ENCODE assay signal across 10 cellular contexts in the genomic region with DNA sequence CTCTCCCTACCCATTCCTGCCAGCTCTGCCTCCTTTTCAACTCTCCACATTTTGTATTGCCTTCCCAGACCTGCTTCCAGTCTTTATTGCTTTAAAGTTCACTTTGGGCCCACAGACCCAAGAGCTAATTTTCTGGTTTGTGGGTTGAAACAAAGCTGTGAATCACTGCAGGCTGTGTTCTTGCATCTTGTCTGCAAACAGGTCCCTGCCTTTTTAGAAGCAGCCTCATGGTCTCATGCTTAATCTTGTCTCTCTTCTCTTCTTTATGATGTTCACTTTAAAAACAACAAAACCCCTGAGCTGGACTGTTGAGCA. TPM values are rescaled to one million over a fixed set of nuclear protein-coding genes. Genes with fewer than 3 reads are reported as not detected.
DNase-seq lines count a peak whose midpoint lies in the region; ATAC-seq, FAIRE-seq and TF ChIP-seq lines count a peak whose summit lies in the region.
"Had no signal": no experiment of that assay in that cellular context is flagged by ENCODE, and none has a peak within 500 bp of the region (broad histone marks: within the 10 kb centered on the region; RNA-seq: fewer than 3 reads in every experiment).

No MANE protein-coding gene starts in this region.

- no peaks in the 10 kb centered on the region for H3K9me3 Mint-ChIP-seq in naive B cell

- no peaks in the 10 kb centered on the region for H3K27me3 Mint-ChIP-seq in naive B cell

- intact Hi-C loops in heart right ventricle (cut with DNase I): loop anchor here in 2 of 10 donors (5.0 kb wide), 1 partner anchor 37 kb away; no protein-coding TSS in a partner anchor
- intact Hi-C loops in cardiac septum (cut with DNase I): no loop called here
- intact Hi-C loops in K562 (cut with micrococcal nuclease): no loop called here

- peak overlapping the region in 5 of 10 donors; percentile 99 to 100 (median 100) for H3K27ac ChIP-seq in heart right ventricle
- no peak overlapping the region for H3K27ac ChIP-seq in K562 (ENCODE audit: extremely low read depth, low read depth, low read length)
- peak overlapping the region in 3 of 4 donors; percentile 99 to 100 (median 99) for H3K27ac ChIP-seq in upper lobe of left lung

- H3K9me3 ChIP-seq in heart right ventricle (no peaks in the 10 kb centered on the region), K562 (replicated peaks; ENCODE audit: control insufficient read depth, insufficient read depth, low read depth, low read length) (no peaks in the 10 kb centered on the region), upper lobe of left lung (no peaks in the 10 kb centered on the region)

- no peak for ATAC-seq in heart right ventricle
- ATAC-seq in K562: no peak
- ATAC-seq in naive B cell (ENCODE audit: low read depth in 2 of 2): no peak
- ATAC-seq in upper lobe of left lung (ENCODE audit: low FRiP score in 2 of 2): no peak
- ATAC-seq in HG03432 (IDR thresholded peaks at IDR 0.05; ENCODE audit: unreplicated experiment): no peak
- no peak for ATAC-seq in GM18517 (IDR thresholded peaks at IDR 0.05; ENCODE audit: unreplicated experiment)

- TF ChIP-seq POLR2A in K562 (conservative IDR thresholded peaks at IDR 0.05) (no peak; the same call in none of the 2 replicates), upper lobe of left lung (IDR thresholded peaks at IDR 0.05) (no peak)

- peaks cover 26% of the 10 kb centered on the region; the same call in 2 of the 3 replicates for H3K79me2 ChIP-seq in K562 (ENCODE audit: control insufficient read depth, insufficient read depth, low read length)

- H3K4me1 Mint-ChIP-seq in naive B cell: peaks cover 65 to 79% (median 76%) of the 10 kb centered on the region in 3 donors

- peaks cover 32% of the 10 kb centered on the region for H4K20me1 ChIP-seq in K562 (replicated peaks; ENCODE audit: control insufficient read depth, insufficient read depth, low read length)

- in situ Hi-C loops in K562 (cut with MboI): no loop called here

- no peak for TF ChIP-seq CTCF in heart right ventricle (IDR thresholded peaks at IDR 0.05)
- no peak for TF ChIP-seq CTCF in K562 (IDR thresholded peaks at IDR 0.05 in 2 of 3, conservative IDR thresholded peaks at IDR 0.05 in 1 of 3; ENCODE audit: insufficient read depth in 2 of 3, low read depth in 1 of 3, low read length in 3 of 3)
- TF ChIP-seq CTCF in upper lobe of left lung (IDR thresholded peaks at IDR 0.05): no peak

- DNase-seq in heart right ventricle (no peak), cardiac septum (ENCODE audit: low spot score) (no peak), K562 (ENCODE audit: extremely low read depth in 1 of 4, low spot score in 3 of 4) (no peak), naive B cell (no peak), upper lobe of left lung (no peak), NCI-H1092 (lab: John Stamatoyannopoulos, UW) (no peak)
- DNase-seq: activated gamma-delta T cell treated with Interleukin-2 at 50 U/mL for 16 hours, head of caudate nucleus had no signal

- no peak overlapping the region for H2AFZ ChIP-seq in K562 (ENCODE audit: low read depth, low read length)

- H3K4me2 ChIP-seq in K562 (ENCODE audit: insufficient read depth, low read length): 0 out of 2 replicates have a peak overlapping the region, but pooled peaks have one; percentile 28

- no peak overlapping the region for H3K9ac ChIP-seq in K562 (ENCODE audit: insufficient read depth in 1 of 2, low read depth in 2 of 2, low read length in 2 of 2)

- peak overlapping the region in 5 of 6 donors; percentile 28 to 100 (median 99) for H3K27ac Mint-ChIP-seq in naive B cell

- TF ChIP-seq RAD21 in K562 (CRISPR knock-in tag; conservative IDR thresholded peaks at IDR 0.05 in 1 of 2, IDR thresholded peaks at IDR 0.05 in 1 of 2): no peak

- TF ChIP-seq EP300 in K562 (IDR thresholded peaks at IDR 0.05; ENCODE audit: low read length): no peak
- TF ChIP-seq EP300 in upper lobe of left lung (IDR thresholded peaks at IDR 0.05): no peak

- peaks cover 0 to 46% (median 27%) of the 10 kb centered on the region in 9 donors for H3K36me3 ChIP-seq in heart right ventricle
- H3K36me3 ChIP-seq in K562 (ENCODE audit: control insufficient read depth, insufficient read depth, low read length): peaks cover 11% of the 10 kb centered on the region
- peaks cover 13 to 40% (median 19%) of the 10 kb centered on the region in 4 donors for H3K36me3 ChIP-seq in upper lobe of left lung

- no TSS peak for BruUV-seq in K562 (replicated peaks; lab: Mats Ljungman, UMichigan)

- no peaks in the 10 kb centered on the region for H3K27me3 ChIP-seq in heart right ventricle
- H3K27me3 ChIP-seq in K562 (ENCODE audit: control insufficient read depth in 2 of 2, insufficient read depth in 2 of 2, low read length in 2 of 2): no peaks in the 10 kb centered on the region
- no peaks in the 10 kb centered on the region for H3K27me3 ChIP-seq in upper lobe of left lung

- CTCF ChIA-PET in K562 (lab: Yijun Ruan, JAX; ENCODE audit: low intra/inter-chr PET ratio): no interaction called here

- POLR2A ChIA-PET in K562 (lab: Yijun Ruan, JAX): interaction anchor here (0.6 to 9.3 kb wide), 12 partner anchors 8 to 188 kb away, joined by 3 to 117 read pairs (median 5); no protein-coding TSS in a partner anchor

- H3K4me3 Mint-ChIP-seq in naive B cell: peak overlapping the region; percentile 95 to 100 (median 98)

- no peak for FAIRE-seq in K562 (lab: Jason Lieb, UNC)

- H3K4me3 ChIP-seq in heart right ventricle: peak overlapping the region; percentile 73 to 100 (median 96)
- H3K4me3 ChIP-seq in K562: no peak overlapping the region
- peak overlapping the region in 3 of 4 donors; percentile 61 to 91 (median 72) for H3K4me3 ChIP-seq in upper lobe of left lung

- H3K9me1 ChIP-seq in K562 (ENCODE audit: control insufficient read depth, insufficient read depth, low read length): no peaks in the 10 kb centered on the region

- H3K36me3 Mint-ChIP-seq in naive B cell: peaks cover 37 to 52% of the 10 kb centered on the region in 2 donors

- peaks cover 10 to 51% (median 45%) of the 10 kb centered on the region in 9 donors for H3K4me1 ChIP-seq in heart right ventricle
- peaks cover 48 to 56% of the 10 kb centered on the region in 2 experiments for H3K4me1 ChIP-seq in K562 (replicated peaks in 1 of 2; ENCODE audit: control insufficient read depth in 2 of 2, insufficient read depth in 2 of 2, low read length in 2 of 2)
- H3K4me1 ChIP-seq in upper lobe of left lung: peaks cover 37 to 53% (median 44%) of the 10 kb centered on the region in 4 donors

TF ChIP-seq in K562, 482 proteins besides CTCF, POLR2A, EP300 and RAD21 (continues in another document):
- TF ChIP-seq YY1 (IDR thresholded peaks at IDR 0.05; ENCODE audit: borderline replicate concordance in 1 of 3, control insufficient read depth in 1 of 3, extremely low read depth in 1 of 3, insufficient read depth in 3 of 3, insufficient read length in 1 of 3, insufficient replicate concordance in 2 of 3, low read depth in 1 of 3, low read length in 2 of 3): no peak

RNA-seq across cellular contexts. Expression of a gene that starts 3.8 kb away (rescaled TPM):
- total RNA-seq in heart right ventricle: 100 to 1,000 TPM in 3 of 10 donors, 10 to 100 TPM in 7; 26.4 to 349 (median 58.9) TPM
- 10 to 100 TPM; 28.3 to 49.6 TPM for polyA plus RNA-seq in heart right ventricle
- total RNA-seq in cardiac septum: 54.2 TPM
- 20.8 and 48.4 TPM in 2 replicates for total RNA-seq in K562 (2011; cell fraction: chromatin; rRNA removed; ENCODE audit: low replicate concordance)
- total RNA-seq in K562 (2011; cell fraction: nucleolus; rRNA removed): 32.6 and 48.7 TPM in 2 replicates
- 41.1 and 65.7 TPM in 2 replicates for total RNA-seq in K562 (2011; cell fraction: nucleoplasm; rRNA removed)
- 8.7 and 11.3 TPM in 2 replicates for total RNA-seq in K562 (2014; rRNA removed)
- total RNA-seq in K562 (2014; rRNA removed; fragmentation: Illumina TruSeq; extraction: Trizol): 5.8 and 7.2 TPM in 2 replicates
- 2.6 and 2.9 TPM in 2 replicates for total RNA-seq in K562 (2015; rRNA removed; fragmentation: Illumina TruSeq; extraction: Trizol)
- 9.6 and 11.5 TPM in 2 replicates for total RNA-seq in K562 (2021)
- 29.7 and 41.9 TPM in 2 replicates for polyA plus RNA-seq in K562 (2011; rRNA removed)
- polyA plus RNA-seq in K562 (2011; cell fraction: cytosol; rRNA removed): 33.8 and 79.9 TPM in 2 replicates
- polyA plus RNA-seq in K562 (2011; cell fraction: nucleus; rRNA removed): 25.8 and 51.6 TPM in 2 replicates
- 6.2 and 11.0 TPM in 2 replicates for polyA plus RNA-seq in K562 (2012)
- 9.4 and 12.2 TPM in 2 replicates for polyA plus RNA-seq in K562 (2014; fragmentation: Illumina TruSeq; extraction: Trizol)
- polyA plus RNA-seq in K562 (2014; fragmentation: Nextera tagmentation; extraction: Ambion mirVana): 1 to 10 TPM; 2.3 to 3.8 TPM
- 10.1 and 12.7 TPM in 2 replicates for polyA plus RNA-seq in K562 (2014; rRNA removed)
- polyA minus RNA-seq in K562 (2011; rRNA and poly(A)+ RNA removed): 18.7 and 24.3 TPM in 2 replicates
- polyA minus RNA-seq in K562 (2011; cell fraction: cytosol; rRNA and poly(A)+ RNA removed): 12.4 and 25.9 TPM in 2 replicates
- polyA minus RNA-seq in K562 (2011; cell fraction: nucleus; rRNA and poly(A)+ RNA removed): 23.1 and 23.3 TPM in 2 replicates
- polyA plus RNA-seq in naive B cell (ENCODE audit: low read depth in 6 of 6): 100 to 1,000 TPM; 315 to 687 (median 417) TPM
- 100 to 1,000 TPM in 3 of 6 donors, 10 to 100 TPM in 3; 59.1 to 178 (median 104) TPM for total RNA-seq in upper lobe of left lung

RNA-seq across cellular contexts. Expression of a gene that starts 41.9 kb away (rescaled TPM):
- 10 to 100 TPM in 5 of 10 donors, 1 to 10 TPM in 5; 7.0 to 20.5 (median 10.7) TPM for total RNA-seq in heart right ventricle
- polyA plus RNA-seq in heart right ventricle: 10 to 100 TPM in 1 of 2 donors, 1 to 10 TPM in 1; 4.5 to 11.2 TPM
- 66.0 TPM for total RNA-seq in cardiac septum
- total RNA-seq in K562 (2011; cell fraction: chromatin; rRNA removed; ENCODE audit: low replicate concordance): not detected in 2 replicates
- not detected in 2 replicates for total RNA-seq in K562 (2011; cell fraction: nucleolus; rRNA removed)
- not detected in 2 replicates for total RNA-seq in K562 (2011; cell fraction: nucleoplasm; rRNA removed)
- total RNA-seq in K562 (2014; rRNA removed): not detected in 2 replicates
- total RNA-seq in K562 (2014; rRNA removed; fragmentation: Illumina TruSeq; extraction: Trizol): not detected in 2 replicates
- not detected in 2 replicates for total RNA-seq in K562 (2015; rRNA removed; fragmentation: Illumina TruSeq; extraction: Trizol)
- 0.13 and 0.20 TPM in 2 replicates for total RNA-seq in K562 (2021)
- 0.03 TPM in 1 of 2 replicates, not detected in the other for polyA plus RNA-seq in K562 (2011; rRNA removed)
- 0.01 and 0.04 TPM in 2 replicates for polyA plus RNA-seq in K562 (2011; cell fraction: cytosol; rRNA removed)
- not detected in 2 replicates for polyA plus RNA-seq in K562 (2011; cell fraction: nucleus; rRNA removed)
- polyA plus RNA-seq in K562 (2012): 0.30 TPM in 1 of 2 replicates, not detected in the other
- polyA plus RNA-seq in K562 (2014; fragmentation: Illumina TruSeq; extraction: Trizol): not detected in 2 replicates
- under 1 TPM in 1 of 2 experiments, not detected in 1; 0.03 TPM for polyA plus RNA-seq in K562 (2014; fragmentation: Nextera tagmentation; extraction: Ambion mirVana)
- polyA plus RNA-seq in K562 (2014; rRNA removed): not detected in 2 replicates
- polyA minus RNA-seq in K562 (2011; rRNA and poly(A)+ RNA removed): not detected in 2 replicates
- not detected in 2 replicates for polyA minus RNA-seq in K562 (2011; cell fraction: cytosol; rRNA and poly(A)+ RNA removed)
- not detected in 2 replicates for polyA minus RNA-seq in K562 (2011; cell fraction: nucleus; rRNA and poly(A)+ RNA removed)
- not detected for polyA plus RNA-seq in naive B cell (ENCODE audit: low read depth in 6 of 6)
- 10 to 100 TPM; 12.5 to 46.7 (median 25.4) TPM for total RNA-seq in upper lobe of left lung

Comparison
In these comparisons a context has a peak if more than half of its experiments do, and no peak if none do; other contexts are left out.
1. RNA of a gene that starts 41.9 kb away (total RNA-seq): 66.0 TPM in cardiac septum (single experiment), 12.5 to 46.7 TPM in upper lobe of left lung and 7.0 to 20.5 TPM in heart right ventricle; 0.13 to 0.20 TPM in K562; every median in the first group is over 4 times any median in the second.